23 cellular contexts compared by ENCODE assay signal in genomic region chr7:125892434-125892833, GRCh38.
"Had no signal": no experiment of that assay in that cellular context is flagged by ENCODE, and none has a peak within 500 bp of the region (broad histone marks: within the 10 kb centered on the region; RNA-seq: fewer than 3 reads in every experiment).

No MANE protein-coding gene starts in this region.

- H3K36me3 ChIP-seq: esophagus squamous epithelium, gastrocnemius medialis, heart right ventricle, left lung, lower lobe of right lung had no signal

- H3K9me3 ChIP-seq: esophagus squamous epithelium, gastrocnemius medialis, left lung, lower lobe of right lung, mucosa of descending colon had no signal

- DNase-seq: dermis blood vessel endothelial cell; dorsolateral prefrontal cortex; effector CD8-positive, alpha-beta T cell; effector memory CD8-positive, alpha-beta T cell; endodermal cell; erythroblast; esophagus squamous epithelium; foreskin fibroblast; foreskin melanocyte; gastrocnemius medialis; glutamatergic neuron; heart right ventricle; hippocampal formation; left cardiac atrium; left lung; left ventricle myocardium superior; lower lobe of right lung; mesenchymal stem cell; mucosa of descending colon; naive B cell had no signal

- ATAC-seq: effector memory CD8-positive, alpha-beta T cell; esophagus mucosa; gastrocnemius medialis; heart right ventricle; left cardiac atrium; left lung; left ventricle myocardium superior; lower lobe of right lung; mucosa of descending colon had no signal

- H3K4me3 ChIP-seq: coronary artery, dorsolateral prefrontal cortex, esophagus squamous epithelium, gastrocnemius medialis, heart right ventricle, left lung, lower lobe of right lung, mucosa of descending colon had no signal

- H3K27ac ChIP-seq: coronary artery, dorsolateral prefrontal cortex, epithelial cell of prostate, esophagus squamous epithelium, gastrocnemius medialis, heart right ventricle, left lung, lower lobe of right lung had no signal

- H3K4me1 ChIP-seq: esophagus squamous epithelium, gastrocnemius medialis, heart right ventricle, left lung, lower lobe of right lung had no signal

- H3K27me3 ChIP-seq: esophagus squamous epithelium, gastrocnemius medialis, heart right ventricle, left lung had no signal
